Comparison of ENCODE assay signal across 8 cellular contexts in genomic region chr15:64507293-64507802, GRCh38. TPM values are rescaled to one million over a fixed set of nuclear protein-coding genes. Genes with fewer than 3 reads are reported as not detected.
A peak's percentile ranks its signal among the peaks of the same experiment; 100 is the strongest.
DNase-seq lines count a peak whose midpoint lies in the region; ATAC-seq and TF ChIP-seq lines count a peak whose summit lies in the region.

No MANE protein-coding gene starts in this region.

- intact Hi-C loops in body of pancreas (cut with DNase I) (no loop called here), left colon (cut with DNase I, micrococcal nuclease) (no loop called here)

- peak; percentile 6 for DNase-seq in NK-92 treated with Interleukin-12 subunit alpha and Interleukin-12 subunit beta, amount 100 ng/mL, for 24 hours (lab: John Stamatoyannopoulos, UW)
- no peak for DNase-seq in NK-92 (lab: John Stamatoyannopoulos, UW; ENCODE audit: unreplicated experiment)
- DNase-seq in SK-N-DZ (ENCODE audit: low spot score) = peak; percentile 67
- peak; percentile 77 to 92 (median 84) for DNase-seq in body of pancreas
- DNase-seq in left colon = peak; percentile 72 to 77
- peak; percentile 45 to 46 for DNase-seq in stimulated activated CD4-positive, alpha-beta T cell treated with anti-CD3 and anti-CD28 coated beads, Interleukin-2, amount 100 ng/mL, for 24 hours
- DNase-seq in SHP77 treated with DMSO at 0.1 percent for 48 hours (lab: John Stamatoyannopoulos, UW) = no peak

- ATAC-seq in HG02943 (IDR thresholded peaks at IDR 0.05; ENCODE audit: low read depth, unreplicated experiment) (peak; percentile 70), body of pancreas (peak; percentile 96), left colon (peak; percentile 99)

- TF ChIP-seq POLR2A in body of pancreas (IDR thresholded peaks at IDR 0.05) = peak in 1 of 3 donors; percentile 23

- no peak overlapping the region for H3K4me3 ChIP-seq in body of pancreas

- H3K27me3 ChIP-seq in body of pancreas = no peaks in the 10 kb centered on the region

- peaks cover 36% of the 10 kb centered on the region for H3K4me1 ChIP-seq in body of pancreas

- no peaks in the 10 kb centered on the region for H3K36me3 ChIP-seq in body of pancreas (replicated peaks in 1 of 2; ENCODE audit: insufficient read depth in 1 of 2, low read depth in 2 of 2)

- TF ChIP-seq CTCF in body of pancreas (IDR thresholded peaks at IDR 0.05) = no peak

- H3K9me3 ChIP-seq in body of pancreas = no peaks in the 10 kb centered on the region

- peak overlapping the region; percentile 41 to 78 (median 57) for H3K27ac ChIP-seq in body of pancreas

- 10 to 18% methylated on average over 3 of the region's 3 CpGs for WGBS in body of pancreas, 2 donors

RNA-seq across cellular contexts. Expression of gene ZNF609, which starts 47.0 kb away (rescaled TPM):
- 15.0 and 16.2 TPM in 2 replicates for polyA plus RNA-seq in SK-N-DZ (2014; cell fraction: cytosol; rRNA removed)
- polyA plus RNA-seq in SK-N-DZ (2014; cell fraction: nucleus; rRNA removed) = 7.6 and 12.0 TPM in 2 replicates
- 10 to 100 TPM; 17.9 to 22.7 TPM for total RNA-seq in body of pancreas
- 10 to 100 TPM; 26.3 to 35.3 TPM for total RNA-seq in left colon

Comparison
In these comparisons a context has a peak if more than half of its experiments do, and no peak if none do; other contexts are left out.
1. DNase-seq: peak in NK-92 treated with Interleukin-12 subunit alpha and Interleukin-12 subunit beta, amount 100 ng/mL, for 24 hours (single experiment), SK-N-DZ (single experiment), body of pancreas (4 of 4), left colon (2 of 2) and stimulated activated CD4-positive, alpha-beta T cell treated with anti-CD3 and anti-CD28 coated beads, Interleukin-2, amount 100 ng/mL, for 24 hours (2 of 2); none in NK-92 (single experiment) and SHP77 treated with DMSO at 0.1 percent for 48 hours (single experiment).
2. Peak in every context shown above with its lines, with median percentiles within 50 percentile points of each other: ATAC-seq.